Comparison of ENCODE assay signal across 8 cellular contexts in genomic region chr3:17742837-17743659, GRCh38. TPM values are rescaled to one million over a fixed set of nuclear protein-coding genes. Genes with fewer than 3 reads are reported as not detected.
DNase-seq lines count a peak whose midpoint lies in the region; ATAC-seq, FAIRE-seq and TF ChIP-seq lines count a peak whose summit lies in the region.

No MANE protein-coding gene starts in this region.

- no peak for FAIRE-seq in D721Med (lab: Jason Lieb, UNC)

- no peaks in the 10 kb centered on the region for H3K9me3 ChIP-seq in MG63
- no peaks in the 10 kb centered on the region for H3K9me3 ChIP-seq in mesodermal cell (ENCODE audit: control insufficient read depth, low read length)
- H3K9me3 ChIP-seq in vagina = no peaks in the 10 kb centered on the region

- intact Hi-C loops in vagina (cut with DNase I) = no loop called here

- H3K27ac ChIP-seq in mesodermal cell (ENCODE audit: low read depth, low read length, severe bottlenecking) (peak overlapping the region; percentile 96), vagina (peak overlapping the region; percentile 95)

- H3K27me3 ChIP-seq in MG63 (no peaks in the 10 kb centered on the region), vagina (no peaks in the 10 kb centered on the region)

- H3K36me3 ChIP-seq in MG63 (no peaks in the 10 kb centered on the region), mesodermal cell (ENCODE audit: control insufficient read depth, insufficient read depth, low read length) (no peaks in the 10 kb centered on the region), vagina (no peaks in the 10 kb centered on the region)

- TF ChIP-seq CTCF in D721Med (IDR thresholded peaks at IDR 0.05; ENCODE audit: insufficient read depth, missing control alignments) (no peak), vagina (IDR thresholded peaks at IDR 0.05) (no peak)

- H3K4me3 ChIP-seq in MG63 = peak overlapping the region; percentile 66
- peak overlapping the region; percentile 63 for H3K4me3 ChIP-seq in mesodermal cell (ENCODE audit: extremely low read depth, insufficient read depth, low read length, poor library complexity, severe bottlenecking)
- peak overlapping the region; percentile 81 to 99 for H3K4me3 ChIP-seq in vagina

- H3K4me1 ChIP-seq in mesodermal cell (ENCODE audit: control insufficient read depth, insufficient read depth, low read length, poor library complexity, severe bottlenecking) (peaks cover 19% of the 10 kb centered on the region), vagina (peaks cover 32% of the 10 kb centered on the region)

- 0 to 30% methylated on average over 2 to 4 of the region's 16 CpGs for WGBS in mesodermal cell (ENCODE audit: insufficient coverage in 2 of 2), 2 experiments

- DNase-seq in D721Med (ENCODE audit: insufficient read length, low spot score) = peak; percentile 74
- no peak for DNase-seq in MG63
- DNase-seq in cerebellar cortex (ENCODE audit: low spot score) = peak; percentile 98
- peak in 1 of 2 donors; percentile 98 for DNase-seq in vagina (ENCODE audit: extremely low spot score in 2 of 2)
- no peak for DNase-seq in NCI-H748 treated with DMSO at 0.1 percent for 48 hours (lab: John Stamatoyannopoulos, UW)
- no peak for DNase-seq in RKO (ENCODE audit: low spot score)

- TF ChIP-seq POLR2A in vagina (IDR thresholded peaks at IDR 0.05) = peak in 1 of 2 donors; percentile 24

- peak; percentile 3 for ATAC-seq in GM19455 (IDR thresholded peaks at IDR 0.05; ENCODE audit: unreplicated experiment)

RNA-seq across cellular contexts. Expression of gene TBC1D5, which starts 0.6 kb away (rescaled TPM):
- total RNA-seq in MG63 (2014; rRNA removed; shearing (Covaris generic); ENCODE audit: low replicate concordance) = 28.3 and 62.5 TPM in 2 replicates
- polyA plus RNA-seq in mesodermal cell (2013, experiment 1 of 2) = 45.7 TPM
- 47.9 TPM for polyA plus RNA-seq in mesodermal cell (2013, experiment 2 of 2)
- total RNA-seq in vagina = 48.1 TPM

Comparison
In these comparisons a context has a peak if more than half of its experiments do, and no peak if none do; other contexts are left out.
1. DNase-seq: peak in D721Med (single experiment) and cerebellar cortex (single experiment); none in MG63 (single experiment), NCI-H748 treated with DMSO at 0.1 percent for 48 hours (single experiment) and RKO (single experiment).
2. Peak in every context shown above with its lines, with median percentiles within 50 percentile points of each other: H3K4me3 ChIP-seq.